16 cellular contexts compared by ENCODE assay signal in the genomic region with DNA sequence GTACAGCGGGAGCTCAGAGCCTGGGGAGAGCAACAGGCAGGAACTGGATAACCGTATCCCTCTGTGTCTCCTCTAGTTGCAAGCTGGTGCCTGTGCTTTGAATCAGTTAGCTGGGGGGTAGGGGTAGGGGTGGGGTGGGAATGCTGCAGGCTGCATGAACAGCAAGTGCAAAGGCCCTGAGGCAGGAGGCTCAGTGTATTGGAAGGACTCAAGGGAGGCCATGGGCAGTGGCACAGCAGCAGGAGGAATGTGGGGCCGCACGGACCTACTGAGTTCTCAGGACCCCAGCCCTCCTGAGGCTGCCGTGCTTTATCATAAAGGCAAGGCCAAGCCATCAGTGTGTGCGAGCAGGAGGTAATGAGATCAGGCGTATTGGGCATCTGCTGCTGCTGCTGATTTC. TPM values are rescaled to one million over a fixed set of nuclear protein-coding genes. Genes with fewer than 3 reads are reported as not detected.
DNase-seq lines count a peak whose midpoint lies in the region; FAIRE-seq and TF ChIP-seq lines count a peak whose summit lies in the region.
"Had no signal": no experiment of that assay in that cellular context is flagged by ENCODE, and none has a peak within 500 bp of the region (broad histone marks: within the 10 kb centered on the region; RNA-seq: fewer than 3 reads in every experiment).

No MANE protein-coding gene starts in this region.

- H3K4me3 Mint-ChIP-seq in activated T-helper 2 cell treated with anti-CD3 and anti-CD28 coated beads, Interferon-gamma antibody, Interleukin-2, Interleukin-4, amounts not matched to agents 10 μg/mL and 5 μg/mL and 100 μg/mL, durations not matched to agents 14 hours and 24 hours and 36 hours (ENCODE audit: low read depth) = no peak overlapping the region
- H3K4me3 Mint-ChIP-seq: CD4-positive, alpha-beta memory T cell had no signal

- CTCF ChIA-PET in HEK293 (lab: Yijun Ruan, JAX) = no interaction called here

- H3K4me3 ChIP-seq in BLaER1 treated with 17β-estradiol and CSF1 and Interleukin-3, amounts not matched to agents 10 nM and 100 nM = no peak overlapping the region
- no peak overlapping the region for H3K4me3 ChIP-seq in HEK293 (ENCODE audit: low read depth, low read length)
- H3K4me3 ChIP-seq: HAP-1 had no signal

- peak overlapping the region in 7 of 11 experiments; percentile 1 to 48 (median 36); a peak in 4 of 22 replicates for H3K9ac ChIP-seq in BLaER1 treated with 17β-estradiol and CSF1 and Interleukin-3, amounts not matched to agents 10 nM and 100 nM

- DNase-seq in activated T-helper 2 cell treated with anti-CD3 and anti-CD28 coated beads, Interferon-gamma antibody, Interleukin-2, Interleukin-4, amounts not matched to agents 10 μg/mL and 5 μg/mL and 100 μg/mL, durations not matched to agents 14 hours and 24 hours and 36 hours (ENCODE audit: low spot score) = no peak
- DNase-seq in NCI-H446 (lab: John Stamatoyannopoulos, UW) = no peak
- no peak for DNase-seq in cerebellum (ENCODE audit: low spot score)
- DNase-seq in H54 (ENCODE audit: insufficient read length, low spot score) = no peak
- DNase-seq: ACHN; BE2C; CD4-positive, alpha-beta memory T cell; DMS153; DMS79; GF-D8 had no signal

- H3K4me2 ChIP-seq in BLaER1 treated with 17β-estradiol and CSF1 and Interleukin-3, amounts not matched to agents 10 nM and 100 nM = peak overlapping the region in 3 of 11 experiments; percentile 8 to 31 (median 13); a peak in 2 of 22 replicates

- peaks cover 23 to 86% (median 79%) of the 10 kb centered on the region in 10 experiments for H3K4me1 ChIP-seq in BLaER1 treated with 17β-estradiol and CSF1 and Interleukin-3, amounts not matched to agents 10 nM and 100 nM
- H3K4me1 ChIP-seq in HEK293 (ENCODE audit: control insufficient read depth, insufficient read depth, low read length) = peaks cover 6% of the 10 kb centered on the region; the same call in 1 of the 2 replicates
- H3K4me1 ChIP-seq: BE2C had no signal

- H3K36me3 ChIP-seq in BLaER1 treated with 17β-estradiol and CSF1 and Interleukin-3, amounts not matched to agents 10 nM and 100 nM = peaks cover 6 to 69% (median 37%) of the 10 kb centered on the region in 11 experiments; a peak in 18 of 22 replicates
- H3K36me3 ChIP-seq in HEK293 (ENCODE audit: control insufficient read depth in 2 of 2, insufficient read depth in 1 of 2, low read length in 2 of 2) = peaks cover 0 to 57% of the 10 kb centered on the region in 2 experiments; a peak in 1 of 3 replicates

- no peaks in the 10 kb centered on the region for H3K27me3 ChIP-seq in BLaER1 treated with 17β-estradiol and CSF1 and Interleukin-3, amounts not matched to agents 10 nM and 100 nM
- H3K27me3 ChIP-seq: BE2C had no signal

- H3K9me3 Mint-ChIP-seq in activated T-helper 2 cell treated with anti-CD3 and anti-CD28 coated beads, Interferon-gamma antibody, Interleukin-2, Interleukin-4, amounts not matched to agents 10 μg/mL and 5 μg/mL and 100 μg/mL, durations not matched to agents 14 hours and 24 hours and 36 hours = no peaks in the 10 kb centered on the region
- H3K9me3 Mint-ChIP-seq: CD4-positive, alpha-beta memory T cell had no signal

- no peak overlapping the region for H3K27ac ChIP-seq in BLaER1 treated with 17β-estradiol and CSF1 and Interleukin-3, amounts not matched to agents 10 nM and 100 nM
- no peak overlapping the region for H3K27ac ChIP-seq in HEK293 (ENCODE audit: extremely low read depth, low read depth, low read length)

- no peaks in the 10 kb centered on the region for H3K27me3 Mint-ChIP-seq in activated T-helper 2 cell treated with anti-CD3 and anti-CD28 coated beads, Interferon-gamma antibody, Interleukin-2, Interleukin-4, amounts not matched to agents 10 μg/mL and 5 μg/mL and 100 μg/mL, durations not matched to agents 14 hours and 24 hours and 36 hours (ENCODE audit: low read depth)
- H3K27me3 Mint-ChIP-seq: CD4-positive, alpha-beta memory T cell had no signal

- peaks cover 0 to 3% (median 0%) of the 10 kb centered on the region in 11 experiments; a peak in 3 of 22 replicates for H4K20me1 ChIP-seq in BLaER1 treated with 17β-estradiol and CSF1 and Interleukin-3, amounts not matched to agents 10 nM and 100 nM

- H3K27ac Mint-ChIP-seq in activated T-helper 2 cell treated with anti-CD3 and anti-CD28 coated beads, Interferon-gamma antibody, Interleukin-2, Interleukin-4, amounts not matched to agents 10 μg/mL and 5 μg/mL and 100 μg/mL, durations not matched to agents 14 hours and 24 hours and 36 hours = peak overlapping the region; percentile 38

- peaks cover 7% of the 10 kb centered on the region for H3K36me3 Mint-ChIP-seq in activated T-helper 2 cell treated with anti-CD3 and anti-CD28 coated beads, Interferon-gamma antibody, Interleukin-2, Interleukin-4, amounts not matched to agents 10 μg/mL and 5 μg/mL and 100 μg/mL, durations not matched to agents 14 hours and 24 hours and 36 hours (ENCODE audit: low read depth)

- peaks cover 0 to 1% (median 0%) of the 10 kb centered on the region in 11 experiments; a peak in 1 of 22 replicates for H3K9me3 ChIP-seq in BLaER1 treated with 17β-estradiol and CSF1 and Interleukin-3, amounts not matched to agents 10 nM and 100 nM (replicated peaks in 1 of 11)
- H3K9me3 ChIP-seq in HEK293 (ENCODE audit: control insufficient read depth, insufficient read depth, low read depth, low read length) = no peaks in the 10 kb centered on the region
- H3K9me3 ChIP-seq: BE2C had no signal

- no peak for TF ChIP-seq POLR2A in H54 (IDR thresholded peaks at IDR 0.05; ENCODE audit: low read depth, low read length)

- no peak for TF ChIP-seq CTCF in HEK293 (tag by site-specific recombination; IDR thresholded peaks at IDR 0.05)

- intact Hi-C loops in activated T-helper 2 cell treated with anti-CD3 and anti-CD28 coated beads, Interferon-gamma antibody, Interleukin-2, Interleukin-4, amounts not matched to agents 10 μg/mL and 5 μg/mL and 100 μg/mL, durations not matched to agents 14 hours and 24 hours and 36 hours (cut with micrococcal nuclease) = loop anchor here (5.0 kb wide), 1 partner anchor 73 kb away; no protein-coding TSS in a partner anchor

- FAIRE-seq in H54 (lab: Jason Lieb, UNC) = no peak
- FAIRE-seq: A204.1, H1 had no signal

- peaks cover 15% of the 10 kb centered on the region for H3K4me1 Mint-ChIP-seq in activated T-helper 2 cell treated with anti-CD3 and anti-CD28 coated beads, Interferon-gamma antibody, Interleukin-2, Interleukin-4, amounts not matched to agents 10 μg/mL and 5 μg/mL and 100 μg/mL, durations not matched to agents 14 hours and 24 hours and 36 hours (ENCODE audit: low read depth)

- POLR2A ChIA-PET in HEK293 (lab: Yijun Ruan, JAX) = no interaction called here

TF ChIP-seq in HEK293, 187 proteins besides CTCF, POLR2A, EP300 and RAD21:
- TF ChIP-seq ZNF623 (tag by site-specific recombination; IDR thresholded peaks at IDR 0.05) (peak; percentile 92), ZNF324 (tag by site-specific recombination; IDR thresholded peaks at IDR 0.05) (no peak), ZNF184 (tag by site-specific recombination; IDR thresholded peaks at IDR 0.05) (no peak)

RNA-seq across cellular contexts. Expression of a gene that starts 3.3 kb away (rescaled TPM):
- total RNA-seq in activated T-helper 2 cell treated with anti-CD3 and anti-CD28 coated beads, Interferon-gamma antibody, Interleukin-2, Interleukin-4, amounts not matched to agents 10 μg/mL and 5 μg/mL and 100 μg/mL, durations not matched to agents 14 hours and 24 hours and 36 hours = 34.1 and 35.4 TPM in 2 replicates
- 24.6 TPM for total RNA-seq in cerebellum

RNA-seq across cellular contexts. Expression of a gene that starts 44.2 kb away (rescaled TPM):
- total RNA-seq in activated T-helper 2 cell treated with anti-CD3 and anti-CD28 coated beads, Interferon-gamma antibody, Interleukin-2, Interleukin-4, amounts not matched to agents 10 μg/mL and 5 μg/mL and 100 μg/mL, durations not matched to agents 14 hours and 24 hours and 36 hours = not detected in 2 replicates
- 1.00 TPM for total RNA-seq in cerebellum
- total RNA-seq: CD4-positive, alpha-beta memory T cell; H1; HT-29 had no signal
